In genomic region chr18:48952287-48953095, GRCh38 we compare ENCODE assay signal across 8 cellular contexts. TPM values are rescaled to one million over a fixed set of nuclear protein-coding genes. Genes with fewer than 3 reads are reported as not detected.
DNase-seq lines count a peak whose midpoint lies in the region; ATAC-seq and TF ChIP-seq lines count a peak whose summit lies in the region.

No MANE protein-coding gene starts in this region.

- intact Hi-C loops in head of caudate nucleus (cut with DNase I): loop anchor here (2.0 to 10.0 kb wide), 2 partner anchors 22 to 232 kb away; no protein-coding TSS in a partner anchor

- H3K4me1 Mint-ChIP-seq in activated naive CD8-positive, alpha-beta T cell treated with anti-CD3 and anti-CD28 coated beads, Interleukin-2, amount 10 ng/mL, durations not matched to agents 7 days and 5 days: peaks cover 13% of the 10 kb centered on the region

- peaks cover 15% of the 10 kb centered on the region for H3K36me3 Mint-ChIP-seq in activated naive CD8-positive, alpha-beta T cell treated with anti-CD3 and anti-CD28 coated beads, Interleukin-2, amount 10 ng/mL, durations not matched to agents 7 days and 5 days

- H3K27me3 Mint-ChIP-seq in activated naive CD8-positive, alpha-beta T cell treated with anti-CD3 and anti-CD28 coated beads, Interleukin-2, amount 10 ng/mL, durations not matched to agents 7 days and 5 days: peaks cover 9% of the 10 kb centered on the region

- H3K36me3 ChIP-seq in HUES64 (ENCODE audit: insufficient read depth, low read length) (peaks cover 6% of the 10 kb centered on the region; the same call in 1 of the 2 replicates), osteoblast (ENCODE audit: insufficient read depth, low read length) (peaks cover 20% of the 10 kb centered on the region)

- TF ChIP-seq CTCF in osteoblast (IDR thresholded peaks at IDR 0.05; ENCODE audit: extremely low read depth, low read depth, low read length): no peak

- H3K27ac ChIP-seq in HUES64 (ENCODE audit: low read depth, low read length) (peak overlapping the region; percentile 99), osteoblast (ENCODE audit: low read depth, low read length) (peak overlapping the region; percentile 94)

- WGBS in HUES64: under 1% methylated on average over 63 of the region's 66 CpGs

- peak overlapping the region; percentile 94 for H3K9ac ChIP-seq in HUES64 (ENCODE audit: low read depth, low read length)

- H3K4me1 ChIP-seq in HUES64 (ENCODE audit: insufficient read depth, low read length) (peaks cover 30% of the 10 kb centered on the region), osteoblast (ENCODE audit: insufficient read depth, low read length) (peaks cover 32% of the 10 kb centered on the region)

- peak overlapping the region; percentile 73 for H2AFZ ChIP-seq in osteoblast (ENCODE audit: low read length)

- H3K4me3 Mint-ChIP-seq in activated naive CD8-positive, alpha-beta T cell treated with anti-CD3 and anti-CD28 coated beads, Interleukin-2, amount 10 ng/mL, durations not matched to agents 7 days and 5 days: peak overlapping the region; percentile 85

- DNase-seq in DMS79 treated with DMSO at 0.1 percent for 48 hours (lab: John Stamatoyannopoulos, UW) (peak; percentile 85), RKO (ENCODE audit: low spot score) (peak; percentile 83), head of caudate nucleus (peak in 41 of 42 donors; percentile 42 to 89 (median 74)), osteoblast (ENCODE audit: insufficient read length, low spot score, missing footprints) (peak; percentile 97)
- no peak for DNase-seq in activated naive CD8-positive, alpha-beta T cell treated with anti-CD3 and anti-CD28 coated beads, Interleukin-2, amount 10 ng/mL, durations not matched to agents 7 days and 5 days

- H3K9me3 ChIP-seq in HUES64 (ENCODE audit: insufficient read depth, low read depth, low read length) (no peaks in the 10 kb centered on the region), osteoblast (ENCODE audit: low read depth, low read length) (no peaks in the 10 kb centered on the region)

- no peaks in the 10 kb centered on the region for H3K9me3 Mint-ChIP-seq in activated naive CD8-positive, alpha-beta T cell treated with anti-CD3 and anti-CD28 coated beads, Interleukin-2, amount 10 ng/mL, durations not matched to agents 7 days and 5 days

- peaks cover 28% of the 10 kb centered on the region for H4K20me1 ChIP-seq in osteoblast (ENCODE audit: insufficient read depth, low read length)

- H3K79me2 ChIP-seq in osteoblast (ENCODE audit: insufficient read depth, low read length): peaks cover 41% of the 10 kb centered on the region

- peak; percentile 30 for ATAC-seq in GM21390 (IDR thresholded peaks at IDR 0.05; ENCODE audit: unreplicated experiment)
- ATAC-seq in activated naive CD8-positive, alpha-beta T cell treated with anti-CD3 and anti-CD28 coated beads, Interleukin-2, amount 10 ng/mL, durations not matched to agents 7 days and 5 days (ENCODE audit: low read depth): peak; percentile 8
- ATAC-seq in HG03095 (IDR thresholded peaks at IDR 0.05; ENCODE audit: unreplicated experiment): no peak

- peak overlapping the region; percentile 91 for H3K4me2 ChIP-seq in osteoblast (ENCODE audit: insufficient read depth, low read length)

- H3K27ac Mint-ChIP-seq in activated naive CD8-positive, alpha-beta T cell treated with anti-CD3 and anti-CD28 coated beads, Interleukin-2, amount 10 ng/mL, durations not matched to agents 7 days and 5 days: peak overlapping the region; percentile 55

- peak overlapping the region; percentile 70 for H3K4me3 ChIP-seq in HUES64 (ENCODE audit: low read length)
- H3K4me3 ChIP-seq in osteoblast (ENCODE audit: insufficient read depth, low read length): peak overlapping the region; percentile 78

- peaks cover 20% of the 10 kb centered on the region; the same call in 1 of the 2 replicates for H3K27me3 ChIP-seq in HUES64 (ENCODE audit: insufficient read depth, low read length)
- no peaks in the 10 kb centered on the region for H3K27me3 ChIP-seq in osteoblast (ENCODE audit: insufficient read depth, low read length)

- POLR2A ChIA-PET in activated naive CD8-positive, alpha-beta T cell treated with anti-CD3 and anti-CD28 coated beads, Interleukin-2, amount 10 ng/mL, durations not matched to agents 7 days and 5 days (lab: Charles Lee): interaction anchor here (0.6 to 5.1 kb wide), 15 partner anchors 12 to 182 kb away, joined by 3 to 35 read pairs (median 3); no protein-coding TSS in a partner anchor

RNA-seq across cellular contexts. Expression of gene SMAD7, which starts 1.7 kb away (rescaled TPM):
- polyA plus RNA-seq in HUES64 (2013, experiment 1 of 2): 9.8 TPM
- 10.7 TPM for polyA plus RNA-seq in HUES64 (2013, experiment 2 of 2)
- total RNA-seq in activated naive CD8-positive, alpha-beta T cell treated with anti-CD3 and anti-CD28 coated beads, Interleukin-2, amount 10 ng/mL, durations not matched to agents 7 days and 5 days: 10 to 100 TPM; 26.8 to 30.1 TPM
- 76.0 and 81.6 TPM in 2 replicates for total RNA-seq in osteoblast
